Comparison of ENCODE assay signal across 31 cellular contexts in genomic region chr3:60421749-60422467, GRCh38.
"Had no signal": no experiment of that assay in that cellular context is flagged by ENCODE, and none has a peak within 500 bp of the region (broad histone marks: within the 10 kb centered on the region; RNA-seq: fewer than 3 reads in every experiment).

No MANE protein-coding gene starts in this region.

- H3K4me3 ChIP-seq: ascending aorta, cardiac muscle cell had no signal

- H3K27me3 ChIP-seq: ascending aorta had no signal

- H3K9me3 ChIP-seq: ascending aorta had no signal

- H3K27ac ChIP-seq: ascending aorta, cardiac muscle cell, VCaP had no signal

- DNase-seq: activated B cell treated with CpG ODN at 0.5 μM for 24 hours; activated CD4-positive, alpha-beta memory T cell treated with anti-CD3 and anti-CD28 coated beads for 36 hours; activated CD4-positive, alpha-beta T cell treated with anti-CD3 and anti-CD28 coated beads for 4 hours; activated CD4-positive, alpha-beta T cell treated with anti-CD3 and anti-CD28 coated beads, Interleukin-2, amount 10 ng/mL, durations not matched to agents 24 days and 14 days; activated CD4-positive, alpha-beta T cell treated with anti-CD3 and anti-CD28 coated beads, Interleukin-2, amount 50 U/mL, for 1 hour; activated CD4-positive, alpha-beta T cell treated with anti-CD3 and anti-CD28 coated beads, Interleukin-2, amount 50 U/mL, for 4 hours; activated CD4-positive, CD25-positive, alpha-beta regulatory T cell treated with anti-CD3 and anti-CD28 coated beads, Interleukin-2, amount 50 U/mL, for 72 hours; activated CD8-positive, alpha-beta memory T cell treated with anti-CD3 and anti-CD28 coated beads, Interleukin-2, amount 50 U/mL, for 4 hours; activated CD8-positive, alpha-beta T cell treated with anti-CD3 and anti-CD28 coated beads for 36 hours; activated gamma-delta T cell; activated naive CD4-positive, alpha-beta T cell treated with anti-CD3 and anti-CD28 coated beads, Interleukin-2, amount 10 ng/mL, durations not matched to agents 7 days and 5 days; activated naive CD4-positive, alpha-beta T cell treated with Interleukin-2 at 50 U/mL for 16 hours; activated naive CD8-positive, alpha-beta T cell treated with anti-CD3 and anti-CD28 coated beads, Interleukin-2, amount 10 ng/mL, durations not matched to agents 7 days and 5 days; activated naive CD8-positive, alpha-beta T cell treated with anti-CD3 and anti-CD28 coated beads, Interleukin-2, amount 50 U/mL, for 24 hours; activated T-cell treated with anti-CD3 and anti-CD28 coated beads for 4 hours; activated T-cell treated with anti-CD3 and anti-CD28 coated beads, Interleukin-2, amount 50 U/mL, for 1 hour; activated T-cell treated with anti-CD3 and anti-CD28 coated beads, Interleukin-2, amount 50 U/mL, for 4 hours; activated T-cell treated with anti-CD3 and anti-CD28 coated beads, Interleukin-2, amount 50 U/mL, for 72 hours; amygdala; anterior cingulate cortex; caudate nucleus; cerebellar nuclear complex; T-helper 1 cell; T-helper 2 cell; T-helper 9 cell had no signal

- H3K4me1 ChIP-seq: ascending aorta had no signal

- H3K36me3 ChIP-seq: ascending aorta, cardiac muscle cell had no signal

- FAIRE-seq: bronchial epithelial cell, TTC549 had no signal

- ATAC-seq: activated CD8-positive, alpha-beta T cell treated with anti-CD3 and anti-CD28 coated beads for 36 hours; activated naive CD8-positive, alpha-beta T cell treated with anti-CD3 and anti-CD28 coated beads, Interleukin-2, amount 50 U/mL, for 24 hours; activated T-cell treated with anti-CD3 and anti-CD28 coated beads, Interleukin-2, amount 50 U/mL, for 4 hours; activated T-cell treated with anti-CD3 and anti-CD28 coated beads, Interleukin-2, amount 50 U/mL, for 72 hours; activated T-helper 17 cell treated with anti-CD3 and anti-CD28 coated beads, Interleukin-2, amount 50 U/mL, for 72 hours had no signal
